ENCODE assay signal across 25 cellular contexts in genomic region chr2:9867876-9868275, GRCh38.
"Had no signal": no experiment of that assay in that cellular context is flagged by ENCODE, and none has a peak within 500 bp of the region (broad histone marks: within the 10 kb centered on the region; RNA-seq: fewer than 3 reads in every experiment).

No MANE protein-coding gene starts in this region.

- H3K27ac Mint-ChIP-seq: activated CD4-positive, alpha-beta T cell treated with anti-CD3 and anti-CD28 coated beads, Interleukin-2, amount 10 ng/mL, durations not matched to agents 24 days and 14 days; activated naive CD4-positive, alpha-beta T cell treated with anti-CD3 and anti-CD28 coated beads, Interleukin-2, amount 10 ng/mL, durations not matched to agents 7 days and 5 days; activated naive CD8-positive, alpha-beta T cell treated with anti-CD3 and anti-CD28 coated beads for 36 hours; activated T-helper 2 cell treated with anti-CD3 and anti-CD28 coated beads, Interferon-gamma antibody, Interleukin-2, Interleukin-4, amounts not matched to agents 10 μg/mL and 5 μg/mL and 100 μg/mL, durations not matched to agents 14 hours and 24 hours and 36 hours had no signal

- H3K27me3 Mint-ChIP-seq: activated B cell treated with CpG ODN at 0.5 μM for 24 hours; activated CD4-positive, alpha-beta T cell treated with anti-CD3 and anti-CD28 coated beads, Interleukin-2, amount 10 ng/mL, durations not matched to agents 24 days and 14 days; activated naive CD4-positive, alpha-beta T cell treated with anti-CD3 and anti-CD28 coated beads, Interleukin-2, amount 10 ng/mL, durations not matched to agents 7 days and 5 days; activated naive CD8-positive, alpha-beta T cell treated with anti-CD3 and anti-CD28 coated beads for 36 hours had no signal

- H3K4me1 Mint-ChIP-seq: activated B cell treated with CpG ODN at 0.5 μM for 24 hours; activated CD4-positive, alpha-beta T cell treated with anti-CD3 and anti-CD28 coated beads, Interleukin-2, amount 10 ng/mL, durations not matched to agents 24 days and 14 days; activated naive CD4-positive, alpha-beta T cell treated with anti-CD3 and anti-CD28 coated beads, Interleukin-2, amount 10 ng/mL, durations not matched to agents 7 days and 5 days; activated naive CD8-positive, alpha-beta T cell treated with anti-CD3 and anti-CD28 coated beads for 36 hours had no signal

- H3K4me3 Mint-ChIP-seq: activated B cell treated with CpG ODN at 0.5 μM for 24 hours; activated CD4-positive, alpha-beta T cell treated with anti-CD3 and anti-CD28 coated beads, Interleukin-2, amount 10 ng/mL, durations not matched to agents 24 days and 14 days; activated naive CD4-positive, alpha-beta T cell treated with anti-CD3 and anti-CD28 coated beads, Interleukin-2, amount 10 ng/mL, durations not matched to agents 7 days and 5 days; activated naive CD8-positive, alpha-beta T cell treated with anti-CD3 and anti-CD28 coated beads for 36 hours; activated T-cell treated with anti-CD3 and anti-CD28 coated beads, Interleukin-2, amount 50 U/mL, for 4 hours had no signal

- H3K27ac ChIP-seq: brain microvascular endothelial cell, KMS-11, SJSA1 had no signal

- DNase-seq: activated B cell treated with CpG ODN at 0.5 μM for 24 hours; activated CD4-positive, alpha-beta T cell treated with anti-CD3 and anti-CD28 coated beads for 1 hour; activated CD4-positive, alpha-beta T cell treated with anti-CD3 and anti-CD28 coated beads, Interleukin-2, amount 10 ng/mL, durations not matched to agents 24 days and 14 days; activated CD4-positive, alpha-beta T cell treated with anti-CD3 and anti-CD28 coated beads, Interleukin-2, amount 50 U/mL, for 48 hours; activated CD8-positive, alpha-beta memory T cell treated with anti-CD3 and anti-CD28 coated beads for 24 hours; activated gamma-delta T cell treated with Interleukin-2 at 50 U/mL for 16 hours; activated naive CD4-positive, alpha-beta T cell treated with anti-CD3 and anti-CD28 coated beads, Interleukin-2, amount 10 ng/mL, durations not matched to agents 7 days and 5 days; activated naive CD8-positive, alpha-beta T cell treated with anti-CD3 and anti-CD28 coated beads for 36 hours; activated T-cell treated with anti-CD3 and anti-CD28 coated beads, Interleukin-2, amount 50 U/mL, for 4 hours; brain microvascular endothelial cell; MV-4-11; NCI-H1092 treated with DMSO at 0.1 percent for 48 hours; NCI-H1417 treated with DMSO at 0.1 percent for 48 hours; NCI-H1694; NCI-H2029; NCI-H345; NCI-H510A; NCI-H526 treated with DMSO at 0.1 percent for 48 hours; NCI-H82; Right ventricle myocardium superior; RPMI8226; SW 1271 had no signal

- H3K9me3 Mint-ChIP-seq: activated B cell treated with CpG ODN at 0.5 μM for 24 hours had no signal
